26 cellular contexts compared by ENCODE assay signal in genomic region chr6:26430787-26431186, GRCh38.
"Had no signal": no experiment of that assay in that cellular context is flagged by ENCODE, and none has a peak within 500 bp of the region (broad histone marks: within the 10 kb centered on the region; RNA-seq: fewer than 3 reads in every experiment).

No MANE protein-coding gene starts in this region.

- H3K9ac ChIP-seq: parathyroid adenoma had no signal

- ATAC-seq: esophagus mucosa; left colon; left ventricle myocardium superior; naive thymus-derived CD8-positive, alpha-beta T cell had no signal

- H3K4me3 Mint-ChIP-seq: naive thymus-derived CD8-positive, alpha-beta T cell; nephron progenitor cell; type B pancreatic cell had no signal

- H3K27ac Mint-ChIP-seq: nephron progenitor cell, progenitor cell of endocrine pancreas, type B pancreatic cell had no signal

- H3K27me3 ChIP-seq: dorsolateral prefrontal cortex, gastrocnemius medialis, heart left ventricle, hepatocyte, stomach, thyroid gland had no signal

- H3K79me2 ChIP-seq: hepatocyte, parathyroid adenoma had no signal

- DNase-seq: cortex of kidney; dorsolateral prefrontal cortex; effector CD4-positive, alpha-beta T cell; gastrocnemius medialis; heart left ventricle; kidney glomerular epithelial cell; left colon; left ventricle myocardium superior; lower lobe of right lung; naive thymus-derived CD8-positive, alpha-beta T cell; nephron progenitor cell; occipital lobe; small intestine; stimulated activated CD4-positive, alpha-beta T cell treated with anti-CD3 and anti-CD28 coated beads, Interleukin-15, amount 100 ng/mL, for 24 hours; stimulated activated CD4-positive, alpha-beta T cell treated with anti-CD3 and anti-CD28 coated beads, Interleukin-4, amount 100 ng/mL, for 1 hour; stimulated activated CD8-positive, alpha-beta memory T cell treated with anti-CD3 and anti-CD28 coated beads, Interleukin-4, amount 100 ng/mL, for 48 hours; stimulated activated naive CD4-positive, alpha-beta T cell treated with Interleukin-2 at 50 U/mL for 16 hours; stomach; thyroid gland had no signal

- H3K4me2 ChIP-seq: hepatocyte had no signal

- H3K27me3 Mint-ChIP-seq: naive thymus-derived CD8-positive, alpha-beta T cell; progenitor cell of endocrine pancreas; type B pancreatic cell had no signal

- H2AFZ ChIP-seq: hepatocyte, parathyroid adenoma had no signal

- H3K4me1 Mint-ChIP-seq: nephron progenitor cell had no signal

- H3K4me1 ChIP-seq: gastrocnemius medialis, lower lobe of right lung, parathyroid adenoma, stomach had no signal

- H3K9me3 ChIP-seq: gastrocnemius medialis, thyroid gland had no signal

- H3K27ac ChIP-seq: dorsolateral prefrontal cortex, epithelial cell of prostate, gastrocnemius medialis, hepatocyte, lower lobe of right lung, parathyroid adenoma, stomach, thyroid gland had no signal

- FAIRE-seq: islet of Langerhans, small intestine had no signal

- H3K4me3 ChIP-seq: dorsolateral prefrontal cortex, gastrocnemius medialis, heart left ventricle, hepatocyte, lower lobe of right lung, stomach, thyroid gland had no signal
